ENCODE assay signal across 9 cellular contexts in the genomic region with DNA sequence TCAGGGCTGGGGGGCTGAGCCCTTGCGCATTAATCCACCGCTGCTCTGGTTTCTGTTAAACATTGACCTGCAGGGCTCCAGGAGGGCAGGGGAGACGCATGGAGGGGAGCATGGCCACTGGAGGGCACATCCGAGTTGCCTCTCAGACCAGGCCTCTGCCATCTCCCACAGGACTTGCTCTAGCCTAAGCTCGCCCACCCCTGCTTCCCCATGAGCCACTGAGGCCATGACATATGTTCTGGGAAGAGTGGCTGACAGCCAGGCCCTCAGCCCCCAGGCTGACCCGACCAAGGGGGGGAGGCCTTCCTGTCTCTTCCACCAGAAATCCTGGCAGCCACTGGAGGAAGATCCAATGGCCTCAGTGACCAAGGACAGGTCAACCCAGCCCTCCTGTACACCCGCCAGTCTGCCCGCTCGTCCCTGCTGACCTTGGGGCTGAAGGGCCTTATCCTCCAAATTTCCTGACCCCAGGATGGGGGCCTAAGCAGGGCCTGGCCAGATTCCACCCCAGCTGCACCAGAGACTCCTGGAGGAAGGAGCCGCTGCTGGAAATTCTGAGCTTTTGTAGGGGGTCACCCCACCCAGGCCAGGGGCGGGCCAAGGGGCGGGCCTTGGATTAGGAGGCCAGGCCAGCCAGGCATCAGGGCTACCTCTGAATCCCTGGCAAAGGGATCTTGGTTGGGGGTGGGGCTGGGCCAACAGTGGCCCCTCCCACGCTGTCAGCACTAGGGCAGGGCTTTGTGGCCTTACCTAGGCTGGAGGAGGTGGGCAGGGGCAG. TPM values are rescaled to one million over a fixed set of nuclear protein-coding genes. Genes with fewer than 3 reads are reported as not detected.
A peak's percentile ranks its signal among the peaks of the same experiment; 100 is the strongest.
DNase-seq lines count a peak whose midpoint lies in the region; ATAC-seq and TF ChIP-seq lines count a peak whose summit lies in the region.
"Had no signal": no experiment of that assay in that cellular context is flagged by ENCODE, and none has a peak within 500 bp of the region (broad histone marks: within the 10 kb centered on the region; RNA-seq: fewer than 3 reads in every experiment).

Gene HYAL1 (minus strand): TSS at position 537 of the 778 bp plus-strand sequence. CDS start 618 bp downstream, outside the sequence.

- 90% methylated on average over 11 of the region's 13 CpGs for WGBS in mammary epithelial cell (ENCODE audit: low coverage, missing lambda C conversion rate)

- intact Hi-C loops in mammary epithelial cell (cut with micrococcal nuclease) = no loop called here

- no peaks in the 10 kb centered on the region for H4K20me1 ChIP-seq in mammary epithelial cell (ENCODE audit: insufficient read depth, low read length)

- H3K9me3 ChIP-seq in HUES48 (ENCODE audit: control insufficient read depth, insufficient read depth, low read length) = peaks cover 9% of the 10 kb centered on the region
- no peaks in the 10 kb centered on the region for H3K9me3 ChIP-seq in mammary epithelial cell (replicated peaks; ENCODE audit: insufficient read depth, low read length)
- H3K9me3 ChIP-seq in skeletal muscle tissue (ENCODE audit: control insufficient read depth in 3 of 3, low read length in 3 of 3) = no peaks in the 10 kb centered on the region

- DNase-seq in mammary epithelial cell (no peak), iPS-NIHi11 (ENCODE audit: low spot score) (peak; percentile 87), NCI-H1930 (lab: John Stamatoyannopoulos, UW) (no peak), COR-L47 (lab: John Stamatoyannopoulos, UW) (no peak), NCI-H345 (lab: John Stamatoyannopoulos, UW) (no peak)

- ATAC-seq in HG02981 (IDR thresholded peaks at IDR 0.05; ENCODE audit: unreplicated experiment) = no peak

- peaks cover 13% of the 10 kb centered on the region for H3K79me2 ChIP-seq in mammary epithelial cell (ENCODE audit: insufficient read depth, low read length)

- H2AFZ ChIP-seq in mammary epithelial cell (ENCODE audit: low read depth, low read length) = no peak within 1 kb of the TSS
- H2AFZ ChIP-seq: PC-9 had no signal

- H3K9ac ChIP-seq in HUES48 (ENCODE audit: low read depth, low read length) = no peak within 1 kb of the TSS
- no peak within 1 kb of the TSS for H3K9ac ChIP-seq in mammary epithelial cell (ENCODE audit: insufficient read depth, low read length)
- peak within 1 kb of the TSS; percentile 56 to 81 (median 63) for H3K9ac ChIP-seq in skeletal muscle tissue (ENCODE audit: low read depth in 1 of 3, low read length in 3 of 3)

- H3K4me3 ChIP-seq in HUES48 (ENCODE audit: low read depth, low read length) (no peak within 1 kb of the TSS), mammary epithelial cell (replicated peaks in 1 of 3; ENCODE audit: insufficient read depth in 1 of 3, low read depth in 2 of 3, low read length in 3 of 3) (no peak within 1 kb of the TSS), skeletal muscle tissue (ENCODE audit: low read length in 3 of 3) (peak within 1 kb of the TSS; percentile 35 to 70 (median 59))
- H3K4me3 ChIP-seq: PC-9 had no signal

- no TSS peak for BruUV-seq in mammary epithelial cell (replicated peaks; lab: Mats Ljungman, UMichigan)

- H3K27me3 ChIP-seq in HUES48 (ENCODE audit: control insufficient read depth, insufficient read depth, low read length) (no peaks in the 10 kb centered on the region), mammary epithelial cell (ENCODE audit: insufficient read depth, low read length) (no peaks in the 10 kb centered on the region), skeletal muscle tissue (ENCODE audit: control insufficient read depth in 3 of 3, insufficient read depth in 3 of 3, low read length in 3 of 3) (no peaks in the 10 kb centered on the region)

- peak in 1 of 2 donors; percentile 25 for TF ChIP-seq CTCF in mammary epithelial cell (conservative IDR thresholded peaks at IDR 0.05 in 1 of 2, IDR thresholded peaks at IDR 0.05 in 1 of 2; ENCODE audit: extremely low read depth in 1 of 2, insufficient read depth in 1 of 2, low read depth in 1 of 2, low read length in 2 of 2)

- H3K27ac ChIP-seq in HUES48 (ENCODE audit: low read depth, low read length) = peak within 1 kb of the TSS; percentile 21
- peak within 1 kb of the TSS; percentile 19 for H3K27ac ChIP-seq in mammary epithelial cell (ENCODE audit: insufficient read depth, low read depth, low read length)
- H3K27ac ChIP-seq in skeletal muscle tissue (ENCODE audit: low read depth, low read length) = peak within 1 kb of the TSS; percentile 65
- H3K27ac ChIP-seq: PC-9 had no signal

- CTCF ChIA-PET in mammary epithelial cell (lab: Charles Lee; ENCODE audit: low non-redundant PET) = interaction anchor here (0.7 kb wide), 1 partner anchor 20 kb away, joined by 6 read pairs; no protein-coding TSS in a partner anchor

- in situ Hi-C loops in mammary epithelial cell (cut with MboI; ENCODE audit: low sequenced_read_pairs in 2 of 2) = no loop called here

- H3K36me3 ChIP-seq in HUES48 (ENCODE audit: control insufficient read depth, insufficient read depth, low read length) = no peaks in the 10 kb centered on the region
- H3K36me3 ChIP-seq in mammary epithelial cell (ENCODE audit: insufficient read depth, low read length) = no peaks in the 10 kb centered on the region
- peaks cover 0 to 2% (median 0%) of the 10 kb centered on the region in 3 donors for H3K36me3 ChIP-seq in skeletal muscle tissue (ENCODE audit: control insufficient read depth in 3 of 3, insufficient read depth in 3 of 3, low read length in 3 of 3)

- dilution Hi-C loops in mammary epithelial cell (cut with HindIII; ENCODE audit: low sequenced_read_pairs) = no loop called here

- H3K4me1 ChIP-seq in HUES48 (ENCODE audit: control insufficient read depth, insufficient read depth, low read length) (peaks cover 5% of the 10 kb centered on the region; the same call in 1 of the 2 replicates), mammary epithelial cell (ENCODE audit: insufficient read depth, low read length) (peaks cover 24% of the 10 kb centered on the region), skeletal muscle tissue (ENCODE audit: control insufficient read depth in 3 of 3, insufficient read depth in 3 of 3, low read length in 3 of 3) (peaks cover 41 to 44% (median 42%) of the 10 kb centered on the region in 3 donors)

- H3K4me2 ChIP-seq in mammary epithelial cell (ENCODE audit: insufficient read depth, low read depth, low read length) = no peak within 1 kb of the TSS
- H3K4me2 ChIP-seq: PC-9 had no signal

RNA-seq across cellular contexts. Expression of gene HYAL1, which starts in this region (rescaled TPM):
- total RNA-seq in mammary epithelial cell (under 1 TPM; 0.17 to 0.40 TPM), skeletal muscle tissue (2.6 TPM)
- 2.5 TPM for polyA plus RNA-seq in mammary epithelial cell
- polyA minus RNA-seq in mammary epithelial cell = 7.8 TPM

Comparison
In these comparisons a context has a peak if more than half of its experiments do, and no peak if none do; other contexts are left out.
1. H3K4me3 ChIP-seq: peak in skeletal muscle tissue (3 of 3); none in HUES48 (single experiment) and mammary epithelial cell (0 of 3).
2. H3K9ac ChIP-seq: peak in skeletal muscle tissue (3 of 3); none in HUES48 (single experiment) and mammary epithelial cell (single experiment).
3. Peak in every context shown above with its lines, with median percentiles within 50 percentile points of each other: H3K27ac ChIP-seq.